10 cellular contexts compared by ENCODE assay signal in genomic region chr17:29159286-29159860, GRCh38. TPM values are rescaled to one million over a fixed set of nuclear protein-coding genes. Genes with fewer than 3 reads are reported as not detected.
DNase-seq lines count a peak whose midpoint lies in the region; ATAC-seq and TF ChIP-seq lines count a peak whose summit lies in the region.
"Had no signal": no experiment of that assay in that cellular context is flagged by ENCODE, and none has a peak within 500 bp of the region (broad histone marks: within the 10 kb centered on the region; RNA-seq: fewer than 3 reads in every experiment).

No MANE protein-coding gene starts in this region.

- H3K9ac ChIP-seq in GM23248, result no peak overlapping the region

- H3K36me3 ChIP-seq in ACC112 (ENCODE audit: insufficient read depth, low read length) (no peaks in the 10 kb centered on the region), GM23248 (ENCODE audit: low read depth) (no peaks in the 10 kb centered on the region), lower lobe of right lung (peaks cover under 1% of the 10 kb centered on the region)

- H3K4me3 ChIP-seq in ACC112 (ENCODE audit: low read depth, low read length) (peak overlapping the region; percentile 27; the same call in 1 of the 2 replicates), GM23248 (no peak overlapping the region), lower lobe of right lung (no peak overlapping the region)

- no peaks in the 10 kb centered on the region for H3K9me3 ChIP-seq in GM23248 (ENCODE audit: low read depth)
- H3K9me3 ChIP-seq in lower lobe of right lung, result no peaks in the 10 kb centered on the region

- H3K27ac ChIP-seq in ACC112 (ENCODE audit: low read depth, low read length) (no peak overlapping the region), GM23248 (no peak overlapping the region), lower lobe of right lung (peak overlapping the region; percentile 63)

- no peaks in the 10 kb centered on the region for H4K20me1 ChIP-seq in GM23248 (ENCODE audit: insufficient read depth)

- H3K4me1 Mint-ChIP-seq in brain, result peaks cover 86% of the 10 kb centered on the region

- H2AFZ ChIP-seq in ACC112 (ENCODE audit: low read length, unreplicated experiment), result no peak overlapping the region
- no peak overlapping the region for H2AFZ ChIP-seq in GM23248

- WGBS in GM23248 (ENCODE audit: low coverage in 1 of 2, low lambda C conversion rate in 2 of 2, missing lambda C conversion rate in 2 of 2), 2 experiments, result 37 to 40% methylated on average over 4 of the region's 4 CpGs

- intact Hi-C loops in lower lobe of right lung (cut with DNase I), result no loop called here

- peak overlapping the region in 4 of 5 experiments; percentile 22 to 44 (median 38) for H3K4me3 Mint-ChIP-seq in brain

- no peak overlapping the region for H3K4me2 ChIP-seq in GM23248 (ENCODE audit: unreplicated experiment)

- ATAC-seq in lower lobe of right lung (no peak), HG02938 (IDR thresholded peaks at IDR 0.05; ENCODE audit: unreplicated experiment) (no peak)
- ATAC-seq: left ventricle myocardium superior had no signal

- no peaks in the 10 kb centered on the region for H3K27me3 ChIP-seq in ACC112 (ENCODE audit: insufficient read depth, low read length)
- no peaks in the 10 kb centered on the region for H3K27me3 ChIP-seq in GM23248 (replicated peaks; ENCODE audit: insufficient read depth)
- no peaks in the 10 kb centered on the region for H3K27me3 ChIP-seq in lower lobe of right lung (ENCODE audit: low read depth)

- H3K4me1 ChIP-seq in ACC112 (ENCODE audit: control insufficient read depth, insufficient read depth, low read length, unreplicated experiment) (peaks cover 62% of the 10 kb centered on the region), GM23248 (ENCODE audit: insufficient read depth) (peaks cover 41% of the 10 kb centered on the region), lower lobe of right lung (peaks cover 76% of the 10 kb centered on the region)

- H3K36me3 Mint-ChIP-seq in brain, result peaks cover 18% of the 10 kb centered on the region

- no peaks in the 10 kb centered on the region for H3K9me2 ChIP-seq in GM23248 (ENCODE audit: insufficient read depth)

- peaks cover 3% of the 10 kb centered on the region for H3K79me2 ChIP-seq in ACC112 (ENCODE audit: control insufficient read depth, insufficient read depth, low read length, unreplicated experiment)
- H3K79me2 ChIP-seq in GM23248 (ENCODE audit: insufficient read depth), result peaks cover 5% of the 10 kb centered on the region

- H3F3A ChIP-seq in GM23248 (ENCODE audit: insufficient read depth), result 0 out of 2 replicates have a peak, but pooled peaks cover 5% of the 10 kb centered on the region

- H3K27me3 Mint-ChIP-seq in brain, result no peaks in the 10 kb centered on the region

- TF ChIP-seq CTCF in brain (conservative IDR thresholded peaks at IDR 0.05) (no peak), lower lobe of right lung (IDR thresholded peaks at IDR 0.05) (no peak)

- in situ Hi-C loops in GM23248 (cut with MboI), result no loop called here

- H3K9me3 Mint-ChIP-seq in brain, result no peaks in the 10 kb centered on the region

- H3K27ac Mint-ChIP-seq in brain, result peak overlapping the region in 4 of 5 experiments; percentile 54 to 92 (median 88)

- DNase-seq in GM23248 (peak; percentile 9), lower lobe of right lung (no peak), GM03348 (ENCODE audit: low spot score) (no peak), DMS114 treated with DMSO at 0.1 percent for 48 hours (lab: John Stamatoyannopoulos, UW; ENCODE audit: unreplicated experiment) (no peak), H4 (ENCODE audit: low spot score) (no peak)
- DNase-seq: DMS153, left ventricle myocardium superior had no signal

RNA-seq across cellular contexts. Expression of gene MYO18A, which starts 20.8 kb away (rescaled TPM):
- total RNA-seq in GM23248 (2014; rRNA removed; shearing (Covaris generic)), result 30.5 and 33.9 TPM in 2 replicates
- polyA plus RNA-seq in GM23248 (2016; fragmentation: Nextera tagmentation; extraction: Ambion mirVana), result 12.6 and 16.0 TPM in 2 replicates
- polyA plus RNA-seq in brain (ENCODE audit: insufficient read depth, low read depth, low replicate concordance), result 55.9 TPM
- 59.5 TPM for total RNA-seq in lower lobe of right lung
- 8.4 and 10.1 TPM in 2 replicates for total RNA-seq in H4 (2014; rRNA removed; shearing (Covaris generic))
